In genomic region chr18:11839556-11839955, GRCh38 we compare ENCODE assay signal across 15 cellular contexts. TPM values are rescaled to one million over a fixed set of nuclear protein-coding genes. Genes with fewer than 3 reads are reported as not detected.
DNase-seq lines count a peak whose midpoint lies in the region; ATAC-seq and TF ChIP-seq lines count a peak whose summit lies in the region.
"Had no signal": no experiment of that assay in that cellular context is flagged by ENCODE, and none has a peak within 500 bp of the region (broad histone marks: within the 10 kb centered on the region; RNA-seq: fewer than 3 reads in every experiment).

No MANE protein-coding gene starts in this region.

- CTCF ChIA-PET in SK-N-SH (lab: Yijun Ruan, JAX) = interaction anchor here (1.2 kb wide), 1 partner anchor 98 kb away, joined by 4 read pairs; no protein-coding TSS in a partner anchor

- peak overlapping the region; percentile 3 for H3K27ac Mint-ChIP-seq in endothelial cell (ENCODE audit: unreplicated experiment)
- H3K27ac Mint-ChIP-seq in progenitor cell of endocrine pancreas = peak overlapping the region; percentile 91
- H3K27ac Mint-ChIP-seq: CD4-positive, alpha-beta T cell had no signal

- no peaks in the 10 kb centered on the region for H3K79me2 ChIP-seq in SK-N-SH (ENCODE audit: insufficient read depth)

- no peak overlapping the region for H3K27ac ChIP-seq in SK-N-SH (ENCODE audit: low read depth in 2 of 2, low read length in 1 of 2)
- H3K27ac ChIP-seq: C4-2B had no signal

- TF ChIP-seq CTCF in SK-N-SH (IDR thresholded peaks at IDR 0.05) (no peak), endothelial cell (IDR thresholded peaks at IDR 0.05; ENCODE audit: unreplicated experiment) (no peak), progenitor cell of endocrine pancreas (IDR thresholded peaks at IDR 0.05; ENCODE audit: unreplicated experiment) (no peak)

- TF ChIP-seq EP300 in SK-N-SH (IDR thresholded peaks at IDR 0.05; ENCODE audit: borderline replicate concordance in 1 of 2, low read depth in 1 of 2, low read length in 1 of 2) = no peak

- ATAC-seq in GM21360 (IDR thresholded peaks at IDR 0.05; ENCODE audit: unreplicated experiment) = no peak

- no peak overlapping the region for H3K9ac ChIP-seq in SK-N-SH

- POLR2A ChIA-PET in SK-N-SH (lab: Yijun Ruan, JAX) = interaction anchor here (0.5 kb wide), 1 partner anchor 189 kb away, joined by 3 read pairs; no protein-coding TSS in a partner anchor

- H2AFZ ChIP-seq in SK-N-SH (ENCODE audit: low read depth) = no peak overlapping the region

- H3K36me3 ChIP-seq in SK-N-SH (replicated peaks in 1 of 2; ENCODE audit: control insufficient read depth in 1 of 2, insufficient read depth in 2 of 2, low read length in 1 of 2) = no peaks in the 10 kb centered on the region
- H3K36me3 ChIP-seq: HAP-1 had no signal

- WGBS in SK-N-SH (ENCODE audit: low lambda C conversion rate) = 21% methylated on average over 6 of the region's 6 CpGs

- peak; percentile 22 for DNase-seq in NCI-H2227 (lab: John Stamatoyannopoulos, UW; ENCODE audit: unreplicated experiment)
- no peak for DNase-seq in SK-N-SH
- no peak for DNase-seq in endothelial cell (ENCODE audit: low spot score)
- DNase-seq in progenitor cell of endocrine pancreas (ENCODE audit: low spot score, unreplicated experiment) = no peak
- no peak for DNase-seq in NCI-H446 (lab: John Stamatoyannopoulos, UW)
- DNase-seq in SW480 (ENCODE audit: low spot score) = no peak
- no peak for DNase-seq in activated CD8-positive, alpha-beta memory T cell treated with anti-CD3 and anti-CD28 coated beads for 24 hours
- DNase-seq: ACHN; CD4-positive, alpha-beta T cell; DMS153; DMS79 treated with DMSO at 0.1 percent for 48 hours; GF-D8 had no signal

- no peak for TF ChIP-seq RAD21 in SK-N-SH (IDR thresholded peaks at IDR 0.05; ENCODE audit: low read length)

- no peaks in the 10 kb centered on the region for H3K9me3 ChIP-seq in SK-N-SH
- H3K9me3 ChIP-seq: HAP-1 had no signal

- H3K4me3 Mint-ChIP-seq in endothelial cell (ENCODE audit: unreplicated experiment) (no peak overlapping the region), progenitor cell of endocrine pancreas (ENCODE audit: low read depth) (no peak overlapping the region)
- H3K4me3 Mint-ChIP-seq: CD4-positive, alpha-beta T cell had no signal

- H3K27me3 Mint-ChIP-seq in endothelial cell (ENCODE audit: unreplicated experiment) = no peaks in the 10 kb centered on the region
- H3K27me3 Mint-ChIP-seq in progenitor cell of endocrine pancreas = no peaks in the 10 kb centered on the region
- H3K27me3 Mint-ChIP-seq: CD4-positive, alpha-beta T cell had no signal

- H3K36me3 Mint-ChIP-seq in endothelial cell (ENCODE audit: low read depth, unreplicated experiment) = no peaks in the 10 kb centered on the region
- no peaks in the 10 kb centered on the region for H3K36me3 Mint-ChIP-seq in progenitor cell of endocrine pancreas (ENCODE audit: insufficient read depth)

- no peak overlapping the region for H3K4me3 ChIP-seq in SK-N-SH (ENCODE audit: low read depth in 2 of 2, low read length in 1 of 2)
- H3K4me3 ChIP-seq: HAP-1 had no signal

- H4K20me1 ChIP-seq in SK-N-SH (ENCODE audit: insufficient read depth) = no peaks in the 10 kb centered on the region

- H3K27me3 ChIP-seq in SK-N-SH (ENCODE audit: insufficient read depth) = peaks cover 44% of the 10 kb centered on the region; the same call in 1 of the 2 replicates

- no peaks in the 10 kb centered on the region for H3K4me1 ChIP-seq in SK-N-SH (ENCODE audit: control insufficient read depth in 1 of 2, insufficient read depth in 2 of 2, low read depth in 1 of 2, low read length in 1 of 2)

- no peaks in the 10 kb centered on the region for H3F3A ChIP-seq in SK-N-SH (replicated peaks; ENCODE audit: insufficient read depth)

- H3K4me1 Mint-ChIP-seq in endothelial cell (ENCODE audit: unreplicated experiment) (peaks cover 13% of the 10 kb centered on the region), progenitor cell of endocrine pancreas (ENCODE audit: low read depth) (peaks cover 10% of the 10 kb centered on the region)

- no peaks in the 10 kb centered on the region for H3K9me2 ChIP-seq in SK-N-SH

- peak overlapping the region; percentile 49; the same call in 1 of the 2 replicates for H3K4me2 ChIP-seq in SK-N-SH

- H3K9me3 Mint-ChIP-seq in endothelial cell (ENCODE audit: unreplicated experiment) (no peaks in the 10 kb centered on the region), progenitor cell of endocrine pancreas (ENCODE audit: low read depth) (no peaks in the 10 kb centered on the region)
- H3K9me3 Mint-ChIP-seq: CD4-positive, alpha-beta T cell had no signal

TF ChIP-seq in SK-N-SH, 30 proteins besides CTCF, POLR2A, EP300 and RAD21:
- TF ChIP-seq NRF1 (IDR thresholded peaks at IDR 0.05; ENCODE audit: low read depth, low read length) (no peak), MEF2A (IDR thresholded peaks at IDR 0.05; ENCODE audit: borderline replicate concordance, low read depth) (no peak)

RNA-seq across cellular contexts. Expression of gene CHMP1B, which starts 11.7 kb away (rescaled TPM):
- polyA plus RNA-seq in SK-N-SH (2012; rRNA removed) = 45.1 and 52.4 TPM in 2 replicates
- 45.4 and 60.4 TPM in 2 replicates for polyA plus RNA-seq in SK-N-SH (2012; cell fraction: cytosol; rRNA removed)
- polyA plus RNA-seq in SK-N-SH (2012; cell fraction: nucleus; rRNA removed) = 46.7 and 51.7 TPM in 2 replicates
- total RNA-seq in endothelial cell (ENCODE audit: unreplicated experiment) (38.5 TPM), progenitor cell of endocrine pancreas (48.0 and 48.3 TPM in 2 replicates)
